ENCODE assay signal across 23 cellular contexts in genomic region chr4:87462102-87462501, GRCh38. TPM values are rescaled to one million over a fixed set of nuclear protein-coding genes. Genes with fewer than 3 reads are reported as not detected.
A peak's percentile ranks its signal among the peaks of the same experiment; 100 is the strongest.
DNase-seq lines count a peak whose midpoint lies in the region; ATAC-seq, FAIRE-seq and TF ChIP-seq lines count a peak whose summit lies in the region.
"Had no signal": no experiment of that assay in that cellular context is flagged by ENCODE, and none has a peak within 500 bp of the region (broad histone marks: within the 10 kb centered on the region; RNA-seq: fewer than 3 reads in every experiment).

No MANE protein-coding gene starts in this region.

- ATAC-seq in left lung, result peak; percentile 75
- ATAC-seq in upper lobe of right lung, result peak; percentile 51
- no peak for ATAC-seq in HG03159 (IDR thresholded peaks at IDR 0.05; ENCODE audit: unreplicated experiment)

- H3K36me3 ChIP-seq in left lung (peaks cover 0 to 13% of the 10 kb centered on the region in 2 donors), upper lobe of right lung (peaks cover 16% of the 10 kb centered on the region)

- H3K4me1 ChIP-seq in left lung (no peaks in the 10 kb centered on the region), upper lobe of right lung (no peaks in the 10 kb centered on the region)
- H3K4me1 ChIP-seq: BE2C, BLaER1 had no signal

- no peak overlapping the region for H3K4me3 ChIP-seq in left lung
- no peak overlapping the region for H3K4me3 ChIP-seq in upper lobe of right lung
- H3K4me3 ChIP-seq: BLaER1 had no signal

- H3K9me3 ChIP-seq in left lung (no peaks in the 10 kb centered on the region), upper lobe of right lung (no peaks in the 10 kb centered on the region)
- H3K9me3 ChIP-seq: BE2C had no signal

- peak; percentile 6 for FAIRE-seq in G401.6 (lab: Jason Lieb, UNC)
- FAIRE-seq: A204.1, GM12891 had no signal

- intact Hi-C loops in left lung (cut with DNase I), result no loop called here
- intact Hi-C loops in upper lobe of right lung (cut with DNase I), result loop anchor here (10.0 kb wide), 1 partner anchor 87 kb away; no protein-coding TSS in a partner anchor

- DNase-seq in left lung (no peak), upper lobe of right lung (no peak), NCI-H2081 (lab: John Stamatoyannopoulos, UW) (no peak), NCI-H2196 (lab: John Stamatoyannopoulos, UW; ENCODE audit: unreplicated experiment) (no peak)
- DNase-seq: 8988T; BE2C; C1 segment of cervical spinal cord; CD4-positive, alpha-beta memory T cell; CD4-positive, CD25-positive, alpha-beta regulatory T cell; CD8-positive, alpha-beta memory T cell; COR-L47; DMS 273 treated with DMSO at 0.1 percent for 48 hours; DMS153; DMS79; DND-41; EL; GF-D8 had no signal

- 0 out of 2 replicates have a peak overlapping the region, but pooled peaks have one; percentile 3 for H3K27ac ChIP-seq in 22Rv1
- H3K27ac ChIP-seq in left lung, result no peak overlapping the region
- no peak overlapping the region for H3K27ac ChIP-seq in upper lobe of right lung
- H3K27ac ChIP-seq: BLaER1 had no signal

- TF ChIP-seq CTCF in 22Rv1 (IDR thresholded peaks at IDR 0.05), result no peak
- no peak for TF ChIP-seq CTCF in left lung (IDR thresholded peaks at IDR 0.05)
- TF ChIP-seq CTCF in upper lobe of right lung (IDR thresholded peaks at IDR 0.05), result no peak

- H3K27me3 ChIP-seq in left lung (no peaks in the 10 kb centered on the region), upper lobe of right lung (no peaks in the 10 kb centered on the region)
- H3K27me3 ChIP-seq: BE2C, BLaER1 had no signal

RNA-seq across cellular contexts. Expression of gene NUDT9, which starts 39.7 kb away (rescaled TPM):
- total RNA-seq in left lung (10 to 100 TPM; 49.6 to 49.8 TPM), upper lobe of right lung (43.9 TPM)
